Comparison of ENCODE assay signal across 8 cellular contexts in the genomic region with DNA sequence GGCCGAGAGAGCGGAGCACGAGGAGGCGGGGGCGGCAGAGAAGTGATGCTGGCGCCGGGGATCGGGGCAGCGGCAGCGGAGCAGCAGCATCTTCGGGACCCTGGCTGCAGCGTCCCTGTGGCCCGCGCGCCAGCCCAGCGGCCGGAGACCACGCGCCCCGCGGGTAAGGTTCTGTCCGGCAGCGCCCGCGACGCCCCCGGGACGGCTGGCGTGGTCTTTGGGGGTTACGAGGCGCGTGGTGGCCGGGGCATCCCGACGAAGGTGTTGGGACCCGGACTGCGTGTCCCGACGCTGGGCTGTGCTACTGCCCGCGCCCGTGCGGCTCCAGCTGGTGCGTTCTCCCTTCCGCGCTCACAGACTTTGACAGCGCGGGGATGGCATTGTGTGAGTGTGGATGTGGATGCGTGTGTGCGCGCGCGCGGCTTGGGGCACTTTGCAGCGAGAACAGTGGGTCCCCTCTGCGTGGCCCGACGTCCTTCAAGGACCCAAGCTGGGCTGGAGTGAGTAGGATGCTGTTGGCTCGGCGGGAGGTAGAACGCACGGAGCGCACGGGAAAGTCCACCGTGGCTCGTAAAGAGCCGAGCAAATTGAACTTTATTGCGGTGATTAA. TPM values are rescaled to one million over a fixed set of nuclear protein-coding genes. Genes with fewer than 3 reads are reported as not detected.
DNase-seq lines count a peak whose midpoint lies in the region; ATAC-seq and TF ChIP-seq lines count a peak whose summit lies in the region.

No MANE protein-coding gene starts in this region.

- peak overlapping the region; percentile 39 for H3K14ac ChIP-seq in neuronal stem cell (ENCODE audit: low read length)

- H2BK5ac ChIP-seq in neuronal stem cell (ENCODE audit: low read length) = peak overlapping the region; percentile 94

- H3K79me1 ChIP-seq in neuronal stem cell (ENCODE audit: low read depth, low read length) = no peaks in the 10 kb centered on the region

- peak overlapping the region; percentile 55 for H2BK15ac ChIP-seq in neuronal stem cell (ENCODE audit: low read length)

- H3K23ac ChIP-seq in neuronal stem cell (ENCODE audit: low read depth, low read length, poor library complexity) = peak overlapping the region; percentile 93

- peak overlapping the region; percentile 83 for H2AK5ac ChIP-seq in neuronal stem cell (ENCODE audit: low read depth, low read length)

- peak overlapping the region; percentile 90 for H2BK12ac ChIP-seq in neuronal stem cell (ENCODE audit: low read length)

- H3K4me2 ChIP-seq in neuronal stem cell (ENCODE audit: insufficient read depth, low read length, poor library complexity, severe bottlenecking) = peak overlapping the region; percentile 99

- DNase-seq in C1 segment of cervical spinal cord (lab: John Stamatoyannopoulos, UW) = peak in 8 of 14 donors; percentile 30 to 78 (median 52)
- peak; percentile 1 to 8 for DNase-seq in activated CD4-positive, alpha-beta T cell treated with anti-CD3 and anti-CD28 coated beads, Interleukin-2, amount 50 U/mL, for 48 hours
- DNase-seq in neuronal stem cell (ENCODE audit: low spot score) = peak; percentile 45
- no peak for DNase-seq in COLO829 (ENCODE audit: low spot score)
- no peak for DNase-seq in stimulated activated CD4-positive, alpha-beta T cell treated with anti-CD3 and anti-CD28 coated beads, Interleukin-12 subunit alpha, Interleukin-12 subunit beta, amount 100 ng/mL, for 4 hours

- peaks cover 0 to 28% (median 9%) of the 10 kb centered on the region in 3 donors for H3K4me1 ChIP-seq in gastroesophageal sphincter
- peaks cover 0 to 6% of the 10 kb centered on the region in 2 donors for H3K4me1 ChIP-seq in neuronal stem cell (ENCODE audit: control insufficient read depth in 2 of 2, insufficient read depth in 1 of 2, low read depth in 1 of 2, low read length in 2 of 2)

- peak overlapping the region; percentile 4 for H4K8ac ChIP-seq in neuronal stem cell (ENCODE audit: low read depth, low read length)

- H3K36me3 ChIP-seq in gastroesophageal sphincter (no peaks in the 10 kb centered on the region), neuronal stem cell (replicated peaks in 1 of 2; ENCODE audit: control insufficient read depth in 2 of 2, insufficient read depth in 2 of 2, low read length in 2 of 2) (no peaks in the 10 kb centered on the region)

- peaks cover 49% of the 10 kb centered on the region for H3K27me3 ChIP-seq in gastroesophageal sphincter
- H3K27me3 ChIP-seq in neuronal stem cell (ENCODE audit: control insufficient read depth in 3 of 3, insufficient read depth in 3 of 3, low read depth in 1 of 3, low read length in 3 of 3) = no peaks in the 10 kb centered on the region

- H3K4ac ChIP-seq in neuronal stem cell (ENCODE audit: low read length) = no peak overlapping the region

- ATAC-seq in GM19023 (IDR thresholded peaks at IDR 0.05; ENCODE audit: unreplicated experiment) (peak; percentile 18), HG03442 (IDR thresholded peaks at IDR 0.05; ENCODE audit: unreplicated experiment) (peak; percentile 8), gastroesophageal sphincter (peak; percentile 30)

- H2AFZ ChIP-seq in neuronal stem cell (ENCODE audit: low read length) = peak overlapping the region; percentile 98

- no peak overlapping the region for H4K91ac ChIP-seq in neuronal stem cell (ENCODE audit: low read depth, low read length, poor library complexity)

- 0 to 1% methylated on average over 1 to 28 of the region's 68 CpGs for WGBS in gastroesophageal sphincter (ENCODE audit: low coverage in 1 of 2), 2 donors
- no CpG with 5 or more reads among the region's 68 CpGs for WGBS in neuronal stem cell (ENCODE audit: extremely low coverage in 2 of 2, insufficient read length in 2 of 2, insufficient replicate concordance in 1 of 2), 2 donors

- H2BK120ac ChIP-seq in neuronal stem cell (ENCODE audit: low read depth, low read length) = peak overlapping the region; percentile 83

- no peaks in the 10 kb centered on the region for H3K9me3 ChIP-seq in gastroesophageal sphincter
- H3K9me3 ChIP-seq in neuronal stem cell (replicated peaks in 1 of 2; ENCODE audit: control insufficient read depth in 2 of 2, insufficient read depth in 1 of 2, low read depth in 1 of 2, low read length in 2 of 2) = no peaks in the 10 kb centered on the region

- H3K27ac ChIP-seq in gastroesophageal sphincter = peak overlapping the region in 3 of 4 donors; percentile 85 to 87 (median 86)
- H3K27ac ChIP-seq in neuronal stem cell (replicated peaks; ENCODE audit: low read length) = peak overlapping the region; percentile 92

- H3K4me3 ChIP-seq in gastroesophageal sphincter (peak overlapping the region; percentile 43 to 76), neuronal stem cell (ENCODE audit: low read length in 2 of 2) (peak overlapping the region; percentile 84 to 96)

- peak overlapping the region; percentile 99 for H3K9ac ChIP-seq in neuronal stem cell (ENCODE audit: low read depth, low read length, poor library complexity)

- peak overlapping the region; percentile 97 for H3K18ac ChIP-seq in neuronal stem cell (ENCODE audit: low read length)

- no peak for TF ChIP-seq EP300 in gastroesophageal sphincter (IDR thresholded peaks at IDR 0.05)

- TF ChIP-seq CTCF in gastroesophageal sphincter (IDR thresholded peaks at IDR 0.05) = no peak

- TF ChIP-seq POLR2A in gastroesophageal sphincter (IDR thresholded peaks at IDR 0.05) = no peak

RNA-seq across cellular contexts. Expression of a gene that starts 0.5 kb away (rescaled TPM):
- under 1 TPM; 0.39 to 0.57 (median 0.50) TPM for total RNA-seq in gastroesophageal sphincter
- 10.6 TPM for polyA plus RNA-seq in neuronal stem cell (2013, experiment 1 of 2)
- polyA plus RNA-seq in neuronal stem cell (2013, experiment 2 of 2) = 10.9 TPM

Comparison
In these comparisons a context has a peak if more than half of its experiments do, and no peak if none do; other contexts are left out.
1. DNase-seq: peak in C1 segment of cervical spinal cord (8 of 14), activated CD4-positive, alpha-beta T cell treated with anti-CD3 and anti-CD28 coated beads, Interleukin-2, amount 50 U/mL, for 48 hours (2 of 2) and neuronal stem cell (single experiment); none in COLO829 (single experiment) and stimulated activated CD4-positive, alpha-beta T cell treated with anti-CD3 and anti-CD28 coated beads, Interleukin-12 subunit alpha, Interleukin-12 subunit beta, amount 100 ng/mL, for 4 hours (single experiment).
2. Peak in every context shown above with its lines, with median percentiles within 50 percentile points of each other: ATAC-seq.